ENCODE assay signal across 1 cellular context in the genomic region with DNA sequence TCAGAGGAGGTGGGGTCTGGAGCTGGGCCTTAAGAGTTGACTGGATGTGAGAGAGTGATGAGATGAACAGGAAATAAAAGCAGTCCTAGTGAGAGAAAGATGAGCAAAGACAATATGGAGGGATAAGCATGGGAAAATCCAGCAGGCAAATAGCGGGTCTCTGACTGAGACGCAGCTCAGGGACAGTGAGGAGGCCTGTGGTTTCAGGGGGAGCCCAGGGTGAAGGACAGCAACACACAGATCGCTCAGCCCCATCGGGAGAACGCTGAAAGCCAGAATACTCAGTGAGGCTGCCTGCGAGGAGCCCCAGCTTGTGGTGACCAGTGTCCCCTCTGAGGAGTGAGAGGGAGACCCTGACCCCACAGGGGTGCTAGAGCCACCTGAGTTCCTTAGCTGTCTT.
TF ChIP-seq lines count a peak whose summit lies in the region.

No MANE protein-coding gene starts in this region.

TF ChIP-seq in GM23338, 12 proteins besides CTCF, POLR2A, EP300 and RAD21 (continued from another document):
- TF ChIP-seq, protein P1, sequence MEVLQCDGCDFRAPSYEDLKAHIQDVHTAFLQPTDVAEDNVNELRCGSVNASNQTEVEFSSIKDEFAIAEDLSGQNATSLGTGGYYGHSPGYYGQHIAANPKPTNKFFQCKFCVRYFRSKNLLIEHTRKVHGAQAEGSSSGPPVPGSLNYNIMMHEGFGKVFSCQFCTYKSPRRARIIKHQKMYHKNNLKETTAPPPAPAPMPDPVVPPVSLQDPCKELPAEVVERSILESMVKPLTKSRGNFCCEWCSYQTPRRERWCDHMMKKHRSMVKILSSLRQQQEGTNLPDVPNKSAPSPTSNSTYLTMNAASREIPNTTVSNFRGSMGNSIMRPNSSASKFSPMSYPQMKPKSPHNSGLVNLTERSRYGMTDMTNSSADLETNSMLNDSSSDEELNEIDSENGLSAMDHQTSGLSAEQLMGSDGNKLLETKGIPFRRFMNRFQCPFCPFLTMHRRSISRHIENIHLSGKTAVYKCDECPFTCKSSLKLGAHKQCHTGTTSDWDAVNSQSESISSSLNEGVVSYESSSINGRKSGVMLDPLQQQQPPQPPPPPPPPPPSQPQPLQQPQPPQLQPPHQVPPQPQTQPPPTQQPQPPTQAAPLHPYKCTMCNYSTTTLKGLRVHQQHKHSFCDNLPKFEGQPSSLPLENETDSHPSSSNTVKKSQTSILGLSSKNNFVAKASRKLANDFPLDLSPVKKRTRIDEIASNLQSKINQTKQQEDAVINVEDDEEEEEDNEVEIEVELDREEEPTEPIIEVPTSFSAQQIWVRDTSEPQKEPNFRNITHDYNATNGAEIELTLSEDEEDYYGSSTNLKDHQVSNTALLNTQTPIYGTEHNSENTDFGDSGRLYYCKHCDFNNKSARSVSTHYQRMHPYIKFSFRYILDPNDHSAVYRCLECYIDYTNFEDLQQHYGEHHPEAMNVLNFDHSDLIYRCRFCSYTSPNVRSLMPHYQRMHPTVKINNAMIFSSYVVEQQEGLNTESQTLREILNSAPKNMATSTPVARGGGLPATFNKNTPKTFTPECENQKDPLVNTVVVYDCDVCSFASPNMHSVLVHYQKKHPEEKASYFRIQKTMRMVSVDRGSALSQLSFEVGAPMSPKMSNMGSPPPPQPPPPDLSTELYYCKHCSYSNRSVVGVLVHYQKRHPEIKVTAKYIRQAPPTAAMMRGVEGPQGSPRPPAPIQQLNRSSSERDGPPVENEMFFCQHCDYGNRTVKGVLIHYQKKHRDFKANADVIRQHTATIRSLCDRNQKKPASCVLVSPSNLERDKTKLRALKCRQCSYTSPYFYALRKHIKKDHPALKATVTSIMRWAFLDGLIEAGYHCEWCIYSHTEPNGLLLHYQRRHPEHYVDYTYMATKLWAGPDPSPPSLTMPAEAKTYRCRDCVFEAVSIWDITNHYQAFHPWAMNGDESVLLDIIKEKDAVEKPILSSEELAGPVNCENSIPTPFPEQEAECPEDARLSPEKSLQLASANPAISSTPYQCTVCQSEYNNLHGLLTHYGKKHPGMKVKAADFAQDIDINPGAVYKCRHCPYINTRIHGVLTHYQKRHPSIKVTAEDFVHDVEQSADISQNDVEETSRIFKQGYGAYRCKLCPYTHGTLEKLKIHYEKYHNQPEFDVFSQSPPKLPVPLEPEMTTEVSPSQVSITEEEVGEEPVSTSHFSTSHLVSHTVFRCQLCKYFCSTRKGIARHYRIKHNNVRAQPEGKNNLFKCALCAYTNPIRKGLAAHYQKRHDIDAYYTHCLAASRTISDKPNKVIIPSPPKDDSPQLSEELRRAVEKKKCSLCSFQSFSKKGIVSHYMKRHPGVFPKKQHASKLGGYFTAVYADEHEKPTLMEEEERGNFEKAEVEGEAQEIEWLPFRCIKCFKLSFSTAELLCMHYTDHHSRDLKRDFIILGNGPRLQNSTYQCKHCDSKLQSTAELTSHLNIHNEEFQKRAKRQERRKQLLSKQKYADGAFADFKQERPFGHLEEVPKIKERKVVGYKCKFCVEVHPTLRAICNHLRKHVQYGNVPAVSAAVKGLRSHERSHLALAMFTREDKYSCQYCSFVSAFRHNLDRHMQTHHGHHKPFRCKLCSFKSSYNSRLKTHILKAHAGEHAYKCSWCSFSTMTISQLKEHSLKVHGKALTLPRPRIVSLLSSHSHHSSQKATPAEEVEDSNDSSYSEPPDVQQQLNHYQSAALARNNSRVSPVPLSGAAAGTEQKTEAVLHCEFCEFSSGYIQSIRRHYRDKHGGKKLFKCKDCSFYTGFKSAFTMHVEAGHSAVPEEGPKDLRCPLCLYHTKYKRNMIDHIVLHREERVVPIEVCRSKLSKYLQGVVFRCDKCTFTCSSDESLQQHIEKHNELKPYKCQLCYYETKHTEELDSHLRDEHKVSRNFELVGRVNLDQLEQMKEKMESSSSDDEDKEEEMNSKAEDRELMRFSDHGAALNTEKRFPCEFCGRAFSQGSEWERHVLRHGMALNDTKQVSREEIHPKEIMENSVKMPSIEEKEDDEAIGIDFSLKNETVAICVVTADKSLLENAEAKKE (CRISPR knock-in tag; IDR thresholded peaks at IDR 0.05): no peak
- no peak for TF ChIP-seq POLR2AphosphoS5 (IDR thresholded peaks at IDR 0.05; ENCODE audit: low read depth)
